14 cellular contexts compared by ENCODE assay signal in the genomic region with DNA sequence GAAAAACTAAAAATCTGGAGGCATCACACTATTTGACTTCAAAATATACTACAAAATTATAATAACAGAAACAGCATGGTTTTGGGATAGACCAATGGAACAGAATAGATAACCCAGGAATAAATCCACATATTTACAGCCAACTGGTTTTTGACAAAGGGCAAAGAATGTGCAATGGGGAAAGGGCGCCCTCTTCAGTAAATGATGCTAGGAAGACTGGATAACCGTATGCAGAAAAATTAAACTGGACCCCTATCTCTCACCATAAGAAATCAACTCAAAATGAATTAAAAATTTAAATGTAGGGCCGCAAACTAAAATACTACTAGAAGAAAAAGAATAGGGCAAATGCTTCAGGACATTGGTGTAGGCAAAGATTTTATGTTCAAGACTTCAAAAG.
DNase-seq lines count a peak whose midpoint lies in the region; ATAC-seq, FAIRE-seq and TF ChIP-seq lines count a peak whose summit lies in the region.
"Had no signal": no experiment of that assay in that cellular context is flagged by ENCODE, and none has a peak within 500 bp of the region (broad histone marks: within the 10 kb centered on the region; RNA-seq: fewer than 3 reads in every experiment).

No MANE protein-coding gene starts in this region.

- H3K4me1 ChIP-seq in K562 (replicated peaks in 1 of 2; ENCODE audit: control insufficient read depth in 2 of 2, insufficient read depth in 2 of 2, low read length in 2 of 2): peaks cover 0 to 10% of the 10 kb centered on the region in 2 experiments; a peak in 3 of 5 replicates
- H3K4me1 ChIP-seq in esophagus muscularis mucosa: no peaks in the 10 kb centered on the region

- H3K9me1 ChIP-seq in K562 (ENCODE audit: control insufficient read depth, insufficient read depth, low read length): no peaks in the 10 kb centered on the region

- CTCF ChIA-PET in K562 (lab: Yijun Ruan, JAX; ENCODE audit: low intra/inter-chr PET ratio): no interaction called here

- in situ Hi-C loops in ACHN (cut with HindIII; ENCODE audit: low pct_ligation_motif_present, low pct_unique_long_range_greater_than_20kb, low sequenced_read_pairs): no loop called here
- in situ Hi-C loops in K562 (cut with MboI): no loop called here

- H3K4me2 ChIP-seq in K562 (ENCODE audit: insufficient read depth, low read length): no peak overlapping the region

- no peak for TF ChIP-seq EP300 in K562 (IDR thresholded peaks at IDR 0.05; ENCODE audit: low read length)
- no peak for TF ChIP-seq EP300 in esophagus muscularis mucosa (IDR thresholded peaks at IDR 0.05)

- no peak for FAIRE-seq in K562 (lab: Jason Lieb, UNC)

- DNase-seq in ACHN (peak; percentile 22), GM10266 (ENCODE audit: extremely low spot score) (no peak), NCI-H524 (lab: John Stamatoyannopoulos, UW) (peak; percentile 21 to 62), K562 (ENCODE audit: extremely low read depth in 1 of 4, low spot score in 3 of 4) (peak in 1 of 4 experiments; percentile 21), superior temporal gyrus (ENCODE audit: extremely low spot score) (no peak), dorsolateral prefrontal cortex (no peak), esophagus muscularis mucosa (ENCODE audit: extremely low spot score) (no peak)
- DNase-seq: activated B cell treated with CpG ODN at 0.5 μM for 24 hours; islet precursor cell; NCI-H146; stimulated activated CD4-positive, alpha-beta T cell treated with anti-CD3 and anti-CD28 coated beads, Interleukin-12 subunit alpha, Interleukin-12 subunit beta, amount 100 ng/mL, for 4 hours had no signal

- no peak for ATAC-seq in K562
- ATAC-seq in GM19328 (IDR thresholded peaks at IDR 0.05; ENCODE audit: unreplicated experiment): no peak
- ATAC-seq: activated T-helper 17 cell treated with anti-CD3 and anti-CD28 coated beads, Interleukin-2, amount 50 U/mL, for 72 hours; Right ventricle myocardium inferior had no signal

- 0% methylated on average over 3 of the region's 3 CpGs for WGBS in K562 (ENCODE audit: insufficient coverage, low coverage, missing lambda C conversion rate)
- WGBS in esophagus muscularis mucosa: 30% methylated on average over 3 of the region's 3 CpGs

- H2AFZ ChIP-seq in K562 (ENCODE audit: low read depth, low read length): no peak overlapping the region

- H3K27me3 ChIP-seq in K562 (ENCODE audit: control insufficient read depth in 2 of 2, insufficient read depth in 2 of 2, low read length in 2 of 2): peaks cover 0 to 5% of the 10 kb centered on the region in 2 experiments; a peak in 1 of 5 replicates
- H3K27me3 ChIP-seq in dorsolateral prefrontal cortex: peaks cover 0 to 5% (median 0%) of the 10 kb centered on the region in 45 donors
- H3K27me3 ChIP-seq in esophagus muscularis mucosa: peaks cover 0 to 11% (median 0%) of the 10 kb centered on the region in 4 donors

- intact Hi-C loops in K562 (cut with micrococcal nuclease): no loop called here
- intact Hi-C loops in dorsolateral prefrontal cortex (cut with DNase I): no loop called here
- intact Hi-C loops in esophagus muscularis mucosa (cut with DNase I): no loop called here

- no TSS peak for BruUV-seq in K562 (replicated peaks; lab: Mats Ljungman, UMichigan)

- H3K27ac ChIP-seq in K562 (ENCODE audit: extremely low read depth, low read depth, low read length) (no peak overlapping the region), dorsolateral prefrontal cortex (no peak overlapping the region), esophagus muscularis mucosa (replicated peaks in 1 of 4) (no peak overlapping the region)

- TF ChIP-seq POLR2A in K562 (conservative IDR thresholded peaks at IDR 0.05): no peak
- TF ChIP-seq POLR2A in esophagus muscularis mucosa (IDR thresholded peaks at IDR 0.05; ENCODE audit: low read depth): no peak

- POLR2A ChIA-PET in K562 (lab: Yijun Ruan, JAX): no interaction called here

- H3K79me2 ChIP-seq in K562 (ENCODE audit: control insufficient read depth, insufficient read depth, low read length): no peaks in the 10 kb centered on the region

- peak in 1 of 2 experiments; percentile 43; a peak in 2 of 4 replicates for TF ChIP-seq RAD21 in K562 (CRISPR knock-in tag; conservative IDR thresholded peaks at IDR 0.05 in 1 of 2, IDR thresholded peaks at IDR 0.05 in 1 of 2)

- H3K9ac ChIP-seq in K562 (ENCODE audit: insufficient read depth in 1 of 2, low read depth in 2 of 2, low read length in 2 of 2): no peak overlapping the region

- H3K4me3 ChIP-seq in K562 (no peak overlapping the region), dorsolateral prefrontal cortex (no peak overlapping the region), esophagus muscularis mucosa (no peak overlapping the region)

- H3K36me3 ChIP-seq in K562 (ENCODE audit: control insufficient read depth, insufficient read depth, low read length) (no peaks in the 10 kb centered on the region), esophagus muscularis mucosa (no peaks in the 10 kb centered on the region)

- TF ChIP-seq CTCF in GM10266 (IDR thresholded peaks at IDR 0.05; ENCODE audit: control insufficient read depth, insufficient read depth, low read depth, missing control alignments) (peak; percentile 9), K562 (IDR thresholded peaks at IDR 0.05 in 2 of 3, conservative IDR thresholded peaks at IDR 0.05 in 1 of 3; ENCODE audit: insufficient read depth in 2 of 3, low read depth in 1 of 3, low read length in 3 of 3) (peak in 2 of 3 experiments; percentile 25 to 48; a peak in 3 of 6 replicates), dorsolateral prefrontal cortex (IDR thresholded peaks at IDR 0.05 in 54 of 56, conservative IDR thresholded peaks at IDR 0.05 in 2 of 56; ENCODE audit: low read depth in 1 of 56, partially characterized antibody in 56 of 56) (peak in 2 of 56 donors; percentile 11 to 22), esophagus muscularis mucosa (IDR thresholded peaks at IDR 0.05) (no peak)

- H3K9me3 ChIP-seq in K562 (replicated peaks; ENCODE audit: control insufficient read depth, insufficient read depth, low read depth, low read length): no peaks in the 10 kb centered on the region
- H3K9me3 ChIP-seq in esophagus muscularis mucosa: peaks cover 0 to 7% (median 0%) of the 10 kb centered on the region in 4 donors

- H4K20me1 ChIP-seq in K562 (replicated peaks; ENCODE audit: control insufficient read depth, insufficient read depth, low read length): no peaks in the 10 kb centered on the region

TF ChIP-seq in K562, 482 proteins besides CTCF, POLR2A, EP300 and RAD21:
- TF ChIP-seq, protein P1, sequence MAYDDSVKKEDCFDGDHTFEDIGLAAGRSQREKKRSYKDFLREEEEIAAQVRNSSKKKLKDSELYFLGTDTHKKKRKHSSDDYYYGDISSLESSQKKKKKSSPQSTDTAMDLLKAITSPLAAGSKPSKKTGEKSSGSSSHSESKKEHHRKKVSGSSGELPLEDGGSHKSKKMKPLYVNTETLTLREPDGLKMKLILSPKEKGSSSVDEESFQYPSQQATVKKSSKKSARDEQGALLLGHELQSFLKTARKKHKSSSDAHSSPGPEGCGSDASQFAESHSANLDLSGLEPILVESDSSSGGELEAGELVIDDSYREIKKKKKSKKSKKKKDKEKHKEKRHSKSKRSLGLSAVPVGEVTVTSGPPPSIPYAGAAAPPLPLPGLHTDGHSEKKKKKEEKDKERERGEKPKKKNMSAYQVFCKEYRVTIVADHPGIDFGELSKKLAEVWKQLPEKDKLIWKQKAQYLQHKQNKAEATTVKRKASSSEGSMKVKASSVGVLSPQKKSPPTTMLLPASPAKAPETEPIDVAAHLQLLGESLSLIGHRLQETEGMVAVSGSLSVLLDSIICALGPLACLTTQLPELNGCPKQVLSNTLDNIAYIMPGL (CRISPR knock-in tag; IDR thresholded peaks at IDR 0.05): no peak
- no peak for TF ChIP-seq BHLHE40 (IDR thresholded peaks at IDR 0.05; ENCODE audit: low read length)
- TF ChIP-seq CREB5 (CRISPR knock-in tag; IDR thresholded peaks at IDR 0.05): no peak
- TF ChIP-seq GTF2E2 (tag; IDR thresholded peaks at IDR 0.05): no peak
- no peak for TF ChIP-seq KLF13 (tag; IDR thresholded peaks at IDR 0.05; ENCODE audit: borderline replicate concordance, low read depth)
- TF ChIP-seq ZNF121 (CRISPR knock-in tag; conservative IDR thresholded peaks at IDR 0.05): no peak
- no peak for TF ChIP-seq KAT2B (IDR thresholded peaks at IDR 0.05; ENCODE audit: low read depth, low read length)
- no peak for TF ChIP-seq LEF1 (IDR thresholded peaks at IDR 0.05)
- no peak for TF ChIP-seq PCBP1 (IDR thresholded peaks at IDR 0.05; ENCODE audit: low read depth, low read length, poor library complexity, severe bottlenecking)
- TF ChIP-seq CBFA2T2 (conservative IDR thresholded peaks at IDR 0.05): no peak
- TF ChIP-seq ZNF436 (CRISPR knock-in tag; IDR thresholded peaks at IDR 0.05): no peak
- TF ChIP-seq MTA2 (IDR thresholded peaks at IDR 0.05; ENCODE audit: low read depth): no peak
- no peak for TF ChIP-seq NFIX (CRISPR knock-in tag; IDR thresholded peaks at IDR 0.05; ENCODE audit: low read depth)
- no peak for TF ChIP-seq YY1 (IDR thresholded peaks at IDR 0.05; ENCODE audit: borderline replicate concordance in 1 of 3, control insufficient read depth in 1 of 3, extremely low read depth in 1 of 3, insufficient read depth in 3 of 3, insufficient read length in 1 of 3, insufficient replicate concordance in 2 of 3, low read depth in 1 of 3, low read length in 2 of 3)
- TF ChIP-seq NR2C2 (CRISPR knock-in tag; IDR thresholded peaks at IDR 0.05): no peak
- no peak for TF ChIP-seq NR2C2 (tag; IDR thresholded peaks at IDR 0.05)

Comparison
In these comparisons a context has a peak if more than half of its experiments do, and no peak if none do; other contexts are left out.
1. DNase-seq: peak in ACHN (single experiment) and NCI-H524 (2 of 2); none in GM10266 (single experiment), superior temporal gyrus (single experiment), dorsolateral prefrontal cortex (0 of 10) and esophagus muscularis mucosa (single experiment).
2. CTCF ChIP-seq: peak in GM10266 (single experiment) and K562 (2 of 3); none in esophagus muscularis mucosa (0 of 3).